ENCODE assay signal across 22 cellular contexts in the genomic region with DNA sequence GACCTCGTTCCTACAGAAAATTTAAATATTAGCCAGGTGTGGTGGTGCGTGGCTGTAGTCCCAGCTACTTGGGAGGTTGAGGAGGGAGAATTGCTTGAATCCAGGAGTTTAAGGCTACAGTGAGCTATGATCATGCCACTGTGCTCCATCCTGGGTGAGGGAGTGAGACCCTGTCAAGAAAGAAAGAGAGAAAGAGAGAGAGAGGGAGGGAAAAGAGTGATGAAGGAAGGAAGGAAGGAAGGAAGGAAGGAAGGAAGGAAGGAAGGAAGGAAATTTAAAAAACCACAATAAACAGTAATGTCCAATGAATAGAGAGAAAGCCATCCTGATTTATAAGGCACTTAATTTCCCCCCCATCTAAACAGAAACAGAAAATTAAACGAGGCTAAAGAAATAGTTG. TPM values are rescaled to one million over a fixed set of nuclear protein-coding genes. Genes with fewer than 3 reads are reported as not detected.
"Had no signal": no experiment of that assay in that cellular context is flagged by ENCODE, and none has a peak within 500 bp of the region (broad histone marks: within the 10 kb centered on the region; RNA-seq: fewer than 3 reads in every experiment).

No MANE protein-coding gene starts in this region.

- H3K4me3 ChIP-seq: MG63, Peyer's patch, SJSA1 had no signal

- H3K27me3 ChIP-seq: MG63, Peyer's patch, SJSA1 had no signal

- H3K9me3 ChIP-seq: MG63, Peyer's patch, SJSA1 had no signal

- ATAC-seq: PC-3, Right ventricle myocardium inferior, SK-N-SH treated with all-trans-retinoic acid at 6 μM for 48 hours had no signal

- H3K36me3 ChIP-seq: Peyer's patch, SJSA1 had no signal

- H3K27ac ChIP-seq: Peyer's patch, SJSA1 had no signal

- H3K4me1 ChIP-seq: Peyer's patch, SJSA1 had no signal

- DNase-seq: KBM-7, MG63, NCI-H1092, NCI-H1436, NCI-H187, NCI-H2029, NCI-H2081 treated with DMSO at 0.1 percent for 48 hours, NCI-H2171, NCI-H226, NCI-H446, NCI-H510A, NCI-H524 treated with DMSO at 0.1 percent for 48 hours, NCI-H69, NCI-H774, PC-3, Peyer's patch, SIG-M5, T-helper 1 cell had no signal

RNA-seq across cellular contexts. Expression of gene MYPN, which starts 9.4 kb away (rescaled TPM):
- total RNA-seq: HT-29 had no signal
